ENCODE assay signal across 10 cellular contexts in the genomic region with DNA sequence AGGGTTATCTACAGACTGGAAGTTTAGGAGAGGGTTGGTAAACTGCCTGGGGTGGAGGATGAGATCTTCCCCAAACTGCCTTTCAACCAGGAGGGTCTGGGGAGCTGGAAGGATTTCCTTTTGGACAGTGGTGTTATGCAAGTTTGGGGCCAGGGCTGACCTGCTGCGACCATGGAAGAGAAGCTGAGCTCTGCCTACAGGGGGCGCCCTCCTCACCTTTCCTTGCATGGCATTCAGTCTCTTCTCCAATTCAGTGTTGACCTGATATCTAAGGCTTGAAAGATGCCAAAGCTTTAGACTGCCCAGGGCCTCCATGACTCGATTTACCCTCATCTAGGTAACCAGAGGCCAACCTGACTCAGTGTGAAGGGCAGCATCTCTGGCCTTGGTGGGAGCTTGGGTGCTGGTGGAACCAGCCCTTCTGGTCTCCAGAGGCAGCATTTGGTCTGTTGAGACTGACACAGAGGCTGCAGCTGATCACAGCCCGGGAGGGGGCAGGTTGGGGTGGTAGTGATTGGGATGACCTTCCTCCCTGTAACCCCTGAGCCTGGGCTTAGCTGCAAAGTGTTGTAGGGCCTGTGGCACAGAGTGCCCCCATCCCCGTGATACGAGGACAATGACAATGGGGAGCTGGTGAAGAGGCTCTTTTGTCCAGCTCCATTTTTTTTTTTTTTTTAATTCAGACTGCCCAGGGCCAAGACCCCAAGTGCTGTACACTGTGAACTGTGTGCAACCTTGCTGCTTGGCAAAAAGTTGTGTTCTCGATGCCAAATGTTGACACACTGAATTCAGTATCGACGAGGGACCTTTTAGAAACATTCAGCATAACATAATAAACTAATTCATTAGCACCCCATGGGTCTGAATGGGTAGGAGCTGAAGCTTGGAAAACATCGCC.
DNase-seq lines count a peak whose midpoint lies in the region; ATAC-seq and TF ChIP-seq lines count a peak whose summit lies in the region.
"Had no signal": no experiment of that assay in that cellular context is flagged by ENCODE, and none has a peak within 500 bp of the region (broad histone marks: within the 10 kb centered on the region; RNA-seq: fewer than 3 reads in every experiment).

No MANE protein-coding gene starts in this region.

- intact Hi-C loops in HCT116 (cut with micrococcal nuclease), result no loop called here

- H3K79me2 ChIP-seq in HCT116 (ENCODE audit: insufficient read depth, low read length), result no peaks in the 10 kb centered on the region

- H3K27ac ChIP-seq in HCT116 (ENCODE audit: low read depth, low read length), result no peak overlapping the region
- H3K27ac ChIP-seq in WERI-Rb-1, result no peak overlapping the region

- H3K9me3 ChIP-seq in HCT116 (ENCODE audit: control insufficient read depth in 1 of 2, insufficient read depth in 1 of 2, low read depth in 1 of 2, low read length in 2 of 2) (no peaks in the 10 kb centered on the region), WERI-Rb-1 (ENCODE audit: severe bottlenecking) (no peaks in the 10 kb centered on the region)

- H3K36me3 Mint-ChIP-seq in nephron progenitor cell (ENCODE audit: low read depth), result no peaks in the 10 kb centered on the region
- H3K36me3 Mint-ChIP-seq: IgD-negative memory B cell had no signal

- no peak for TF ChIP-seq POLR2A in HCT116 (IDR thresholded peaks at IDR 0.05; ENCODE audit: borderline replicate concordance, extremely low read depth, insufficient read depth, insufficient read length)

- no peaks in the 10 kb centered on the region for H4K20me1 ChIP-seq in HCT116 (ENCODE audit: insufficient read depth)

- no peak overlapping the region for H2AFZ ChIP-seq in HCT116 (ENCODE audit: low read depth, low read length, poor library complexity, severe bottlenecking)

- DNase-seq in DMS 273 (lab: John Stamatoyannopoulos, UW; ENCODE audit: unreplicated experiment), result peak; percentile 67
- DNase-seq in DMS 273 treated with DMSO at 0.1 percent for 48 hours (lab: John Stamatoyannopoulos, UW), result no peak
- DNase-seq in HCT116 (ENCODE audit: low read depth, low spot score), result peak; percentile 16
- peak; percentile 52 for DNase-seq in WERI-Rb-1
- peak; percentile 51 for DNase-seq in nephron progenitor cell
- DNase-seq in NCI-H2081 (lab: John Stamatoyannopoulos, UW), result no peak
- DNase-seq in SKM-1 (lab: John Stamatoyannopoulos, UW; ENCODE audit: unreplicated experiment), result no peak
- no peak for DNase-seq in 8988T
- DNase-seq: effector memory CD8-positive, alpha-beta T cell had no signal

- no peak overlapping the region for H3K4me3 Mint-ChIP-seq in nephron progenitor cell
- H3K4me3 Mint-ChIP-seq: effector memory CD8-positive, alpha-beta T cell; IgD-negative memory B cell had no signal

- H3K27me3 Mint-ChIP-seq in nephron progenitor cell (ENCODE audit: low read depth, poor library complexity), result peaks cover 4% of the 10 kb centered on the region

- H3K27ac Mint-ChIP-seq in nephron progenitor cell, result no peak overlapping the region
- H3K27ac Mint-ChIP-seq: effector memory CD8-positive, alpha-beta T cell had no signal

- peak; percentile 10 to 88 (median 87); a peak in 4 of 6 replicates for TF ChIP-seq CTCF in HCT116 (IDR thresholded peaks at IDR 0.05 in 2 of 3, conservative IDR thresholded peaks at IDR 0.05 in 1 of 3; ENCODE audit: borderline replicate concordance in 1 of 3, insufficient read depth in 1 of 3, low read depth in 2 of 3, low read length in 2 of 3)
- peak; percentile 92 for TF ChIP-seq CTCF in WERI-Rb-1 (IDR thresholded peaks at IDR 0.05; ENCODE audit: low read depth, low read length)
- peak; percentile 45 for TF ChIP-seq CTCF in nephron progenitor cell (IDR thresholded peaks at IDR 0.05)

- H3K4me1 Mint-ChIP-seq in nephron progenitor cell, result no peaks in the 10 kb centered on the region

- RAD21 ChIA-PET in HCT116 (lab: Charles Lee; ENCODE audit: low non-redundant PET in 1 of 2, low total read pairs in 2 of 2, uncharacterized antibody in 2 of 2, unreplicated experiment in 2 of 2), result interaction anchor here in 1 of 2 experiments (0.6 kb wide), 1 partner anchor 289 kb away, joined by 3 read pairs; no protein-coding TSS in a partner anchor

- H3K9me3 Mint-ChIP-seq in nephron progenitor cell, result no peaks in the 10 kb centered on the region
- H3K9me3 Mint-ChIP-seq: effector memory CD8-positive, alpha-beta T cell; IgD-negative memory B cell had no signal

- POLR2A ChIA-PET in HCT116 (lab: Charles Lee), result no interaction called here

- peak; percentile 35; the same call in 1 of the 2 replicates for TF ChIP-seq RAD21 in HCT116 (IDR thresholded peaks at IDR 0.05; ENCODE audit: low read depth)

- BruUV-seq in HCT116 (replicated peaks; lab: Mats Ljungman, UMichigan), result no TSS peak

- H3K9me2 ChIP-seq in HCT116 (ENCODE audit: insufficient read depth), result no peaks in the 10 kb centered on the region

- CTCF ChIA-PET in HCT116 (lab: Charles Lee), result interaction anchor here (1.0 to 1.5 kb wide), 8 partner anchors 10 to 570 kb away, joined by 3 to 7 read pairs (median 3); no protein-coding TSS in a partner anchor

- H3K9ac ChIP-seq in HCT116 (ENCODE audit: low read length), result no peak overlapping the region

- H3K36me3 ChIP-seq in HCT116 (ENCODE audit: control insufficient read depth in 1 of 2, insufficient read depth in 2 of 2, low read length in 2 of 2) (no peaks in the 10 kb centered on the region), WERI-Rb-1 (peaks cover 49% of the 10 kb centered on the region)

- H3K27me3 ChIP-seq in HCT116 (ENCODE audit: insufficient read depth, low read length) (peaks cover 43% of the 10 kb centered on the region), WERI-Rb-1 (ENCODE audit: insufficient read depth, low read depth, severe bottlenecking) (no peaks in the 10 kb centered on the region)

- ATAC-seq in HCT116, result peak; percentile 77
- ATAC-seq: effector memory CD8-positive, alpha-beta T cell had no signal

- no peak overlapping the region for H3K4me3 ChIP-seq in HCT116 (replicated peaks in 1 of 2; ENCODE audit: low read depth in 1 of 2, low read length in 2 of 2)
- H3K4me3 ChIP-seq in WERI-Rb-1 (ENCODE audit: low read depth, low read length), result no peak overlapping the region

- H3K4me1 ChIP-seq in HCT116 (ENCODE audit: control insufficient read depth in 1 of 2, insufficient read depth in 2 of 2, low read length in 2 of 2), result no peaks in the 10 kb centered on the region

- no peak overlapping the region for H3K4me2 ChIP-seq in HCT116 (ENCODE audit: low read length)

TF ChIP-seq in HCT116, 20 proteins besides CTCF, POLR2A, EP300 and RAD21:
- TF ChIP-seq ATF3 (IDR thresholded peaks at IDR 0.05) (no peak), FOSL1 (IDR thresholded peaks at IDR 0.05; ENCODE audit: low read depth) (no peak), EGR1 (IDR thresholded peaks at IDR 0.05; ENCODE audit: low read depth) (no peak), POLR2AphosphoS5 (IDR thresholded peaks at IDR 0.05; ENCODE audit: low read depth, low read length) (no peak), MAX (IDR thresholded peaks at IDR 0.05) (no peak), ZFX (IDR thresholded peaks at IDR 0.05) (no peak)

Comparison
In these comparisons a context has a peak if more than half of its experiments do, and no peak if none do; other contexts are left out.
1. DNase-seq: peak in DMS 273 (single experiment), HCT116 (single experiment), WERI-Rb-1 (single experiment) and nephron progenitor cell (single experiment); none in DMS 273 treated with DMSO at 0.1 percent for 48 hours (single experiment), NCI-H2081 (0 of 2), SKM-1 (single experiment) and 8988T (single experiment).
2. Peak in every context shown above with its lines, with median percentiles within 50 percentile points of each other: CTCF ChIP-seq.